In genomic region chr10:59808896-59809643, GRCh38 we compare ENCODE assay signal across 8 cellular contexts. TPM values are rescaled to one million over a fixed set of nuclear protein-coding genes. Genes with fewer than 3 reads are reported as not detected.
DNase-seq lines count a peak whose midpoint lies in the region; ATAC-seq, FAIRE-seq and TF ChIP-seq lines count a peak whose summit lies in the region.
"Had no signal": no experiment of that assay in that cellular context is flagged by ENCODE, and none has a peak within 500 bp of the region (broad histone marks: within the 10 kb centered on the region; RNA-seq: fewer than 3 reads in every experiment).

No MANE protein-coding gene starts in this region.

- H3K9ac ChIP-seq in HCT116 (ENCODE audit: low read length): no peak overlapping the region
- no peak overlapping the region for H3K9ac ChIP-seq in astrocyte (ENCODE audit: low read length)

- H3K9me3 ChIP-seq in HCT116 (ENCODE audit: control insufficient read depth in 1 of 2, insufficient read depth in 1 of 2, low read depth in 1 of 2, low read length in 2 of 2): no peaks in the 10 kb centered on the region
- no peaks in the 10 kb centered on the region for H3K9me3 ChIP-seq in astrocyte (ENCODE audit: insufficient read depth, low read depth, low read length)

- H3K4me3 ChIP-seq in HCT116 (replicated peaks in 1 of 2; ENCODE audit: low read depth in 1 of 2, low read length in 2 of 2): no peak overlapping the region
- no peak overlapping the region for H3K4me3 ChIP-seq in astrocyte (ENCODE audit: insufficient read depth, low read depth, low read length)

- H2AFZ ChIP-seq in HCT116 (ENCODE audit: low read depth, low read length, poor library complexity, severe bottlenecking) (no peak overlapping the region), astrocyte (ENCODE audit: low read depth, low read length) (no peak overlapping the region)

- TF ChIP-seq CTCF in HCT116 (IDR thresholded peaks at IDR 0.05 in 2 of 3, conservative IDR thresholded peaks at IDR 0.05 in 1 of 3; ENCODE audit: borderline replicate concordance in 1 of 3, insufficient read depth in 1 of 3, low read depth in 2 of 3, low read length in 2 of 3) (peak; percentile 64 to 87 (median 80)), astrocyte (IDR thresholded peaks at IDR 0.05; ENCODE audit: insufficient read depth, low read depth, low read length) (peak; percentile 63)

- peak; percentile 71 for TF ChIP-seq RAD21 in HCT116 (IDR thresholded peaks at IDR 0.05; ENCODE audit: low read depth)

- RAD21 ChIA-PET in HCT116 (lab: Charles Lee; ENCODE audit: low non-redundant PET in 1 of 2, low total read pairs in 2 of 2, uncharacterized antibody in 2 of 2, unreplicated experiment in 2 of 2): no interaction called here

- FAIRE-seq in GM12891 (lab: Jason Lieb, UNC) (peak; percentile 87), astrocyte (lab: Jason Lieb, UNC) (no peak)

- H3K27me3 ChIP-seq in HCT116 (ENCODE audit: insufficient read depth, low read length): no peaks in the 10 kb centered on the region
- no peaks in the 10 kb centered on the region for H3K27me3 ChIP-seq in astrocyte (ENCODE audit: insufficient read depth, low read length)

- H3K4me1 Mint-ChIP-seq in T-cell (no peaks in the 10 kb centered on the region), astrocyte (ENCODE audit: low read depth, unreplicated experiment) (peaks cover 9% of the 10 kb centered on the region)

- CTCF ChIA-PET in HCT116 (lab: Charles Lee): no interaction called here
- CTCF ChIA-PET in T-cell (lab: Charles Lee): no interaction called here

- H3K36me3 Mint-ChIP-seq in T-cell (peaks cover 77% of the 10 kb centered on the region), astrocyte (ENCODE audit: low read depth, unreplicated experiment) (peaks cover 15% of the 10 kb centered on the region)

- POLR2A ChIA-PET in HCT116 (lab: Charles Lee): no interaction called here
- POLR2A ChIA-PET in T-cell (lab: Charles Lee): no interaction called here

- H3K27ac Mint-ChIP-seq in T-cell: no peak overlapping the region
- H3K27ac Mint-ChIP-seq in astrocyte (ENCODE audit: unreplicated experiment): no peak overlapping the region

- no TSS peak for BruUV-seq in HCT116 (replicated peaks; lab: Mats Ljungman, UMichigan)

- no peaks in the 10 kb centered on the region for H3K27me3 Mint-ChIP-seq in T-cell
- H3K27me3 Mint-ChIP-seq in astrocyte (ENCODE audit: low read depth, unreplicated experiment): no peaks in the 10 kb centered on the region

- no peaks in the 10 kb centered on the region for H3K79me2 ChIP-seq in HCT116 (ENCODE audit: insufficient read depth, low read length)
- no peaks in the 10 kb centered on the region for H3K79me2 ChIP-seq in astrocyte (ENCODE audit: insufficient read depth, low read length)

- TF ChIP-seq POLR2A in GM12891 (IDR thresholded peaks at IDR 0.05; ENCODE audit: low read depth, low read length) (no peak), HCT116 (IDR thresholded peaks at IDR 0.05; ENCODE audit: borderline replicate concordance, extremely low read depth, insufficient read depth, insufficient read length) (no peak)

- H3K4me3 Mint-ChIP-seq in T-cell: no peak overlapping the region
- H3K4me3 Mint-ChIP-seq in astrocyte (ENCODE audit: unreplicated experiment): no peak overlapping the region

- H3K9me3 Mint-ChIP-seq in T-cell: no peaks in the 10 kb centered on the region
- no peaks in the 10 kb centered on the region for H3K9me3 Mint-ChIP-seq in astrocyte (ENCODE audit: unreplicated experiment)

- no peaks in the 10 kb centered on the region for H3K4me1 ChIP-seq in HCT116 (ENCODE audit: control insufficient read depth in 1 of 2, insufficient read depth in 2 of 2, low read length in 2 of 2)
- H3K4me1 ChIP-seq in astrocyte (ENCODE audit: insufficient read depth, low read length): peaks cover 3% of the 10 kb centered on the region

- H3K36me3 ChIP-seq in HCT116 (ENCODE audit: control insufficient read depth in 1 of 2, insufficient read depth in 2 of 2, low read length in 2 of 2) (peaks cover 29% of the 10 kb centered on the region in 2 experiments), astrocyte (ENCODE audit: insufficient read depth, low read length) (peaks cover 26% of the 10 kb centered on the region)

- H3K4me2 ChIP-seq in HCT116 (ENCODE audit: low read length) (no peak overlapping the region), astrocyte (ENCODE audit: low read length) (no peak overlapping the region)

- peak; percentile 96 for ATAC-seq in HCT116
- peak in 3 of 4 experiments; percentile 43 to 63 (median 53) for ATAC-seq in T-cell (replicated peaks in 1 of 4)

- no peak overlapping the region for H3K27ac ChIP-seq in HCT116 (ENCODE audit: low read depth, low read length)
- H3K27ac ChIP-seq in astrocyte (ENCODE audit: low read depth, low read length): no peak overlapping the region

- DNase-seq in GM12891 (ENCODE audit: insufficient read length, low spot score) (peak; percentile 7), HCT116 (ENCODE audit: low read depth, low spot score) (peak; percentile 42), LoVo (ENCODE audit: low spot score) (peak; percentile 71), T-cell (peak in 33 of 34 experiments; percentile 6 to 56 (median 35)), astrocyte (ENCODE audit: low read depth) (peak; percentile 38), inferior parietal cortex (ENCODE audit: extremely low spot score) (peak; percentile 77)
- peak; percentile 36 to 68 for DNase-seq in stimulated activated CD4-positive, alpha-beta T cell treated with anti-CD3 and anti-CD28 coated beads, Interleukin-1b, Interleukin-23, amount 100 ng/mL, for 4 hours (ENCODE audit: low read depth in 2 of 2)

- intact Hi-C loops in HCT116 (cut with micrococcal nuclease): loop anchor here (1.0 to 2.0 kb wide), 2 partner anchors 183 to 568 kb away; no protein-coding TSS in a partner anchor

- H3K9me2 ChIP-seq in HCT116 (ENCODE audit: insufficient read depth): no peaks in the 10 kb centered on the region

- H4K20me1 ChIP-seq in HCT116 (ENCODE audit: insufficient read depth): no peaks in the 10 kb centered on the region
- H4K20me1 ChIP-seq in astrocyte (ENCODE audit: insufficient read depth, low read length): peaks cover 11% of the 10 kb centered on the region

TF ChIP-seq in GM12891, 5 proteins besides CTCF, POLR2A, EP300 and RAD21:
- no peak for TF ChIP-seq TAF1 (IDR thresholded peaks at IDR 0.05; ENCODE audit: low read depth, low read length)
- no peak for TF ChIP-seq POLR2AphosphoS5 (IDR thresholded peaks at IDR 0.05; ENCODE audit: low read depth, low read length)
- TF ChIP-seq PAX5 (IDR thresholded peaks at IDR 0.05; ENCODE audit: insufficient read depth, low read length, severe bottlenecking): no peak
- no peak for TF ChIP-seq POU2F2 (IDR thresholded peaks at IDR 0.05; ENCODE audit: low read depth, low read length)
- no peak for TF ChIP-seq SPI1 (IDR thresholded peaks at IDR 0.05; ENCODE audit: low read depth, low read length)

TF ChIP-seq in HCT116, 20 proteins besides CTCF, POLR2A, EP300 and RAD21:
- TF ChIP-seq MAX (IDR thresholded peaks at IDR 0.05) (no peak), ATF3 (IDR thresholded peaks at IDR 0.05) (no peak), POLR2AphosphoS5 (IDR thresholded peaks at IDR 0.05; ENCODE audit: low read depth, low read length) (no peak), EZH2phosphoT487 (IDR thresholded peaks at IDR 0.05; ENCODE audit: borderline replicate concordance) (no peak), JUND (IDR thresholded peaks at IDR 0.05) (no peak), EZH2 (IDR thresholded peaks at IDR 0.05) (no peak)

RNA-seq across cellular contexts. Expression of gene MRLN, which starts 55.8 kb away (rescaled TPM):
- polyA plus RNA-seq in GM12891 (2012; ENCODE audit: low read depth, missing spikeins): not detected
- not detected for total RNA-seq in HCT116 (2021; ENCODE audit: unreplicated experiment)
- polyA plus RNA-seq in HCT116 (2012): not detected in 2 replicates
- not detected for total RNA-seq in T-cell
- total RNA-seq in astrocyte: not detected in 2 replicates
- total RNA-seq: subcutaneous adipose tissue had no signal

Comparison
In these comparisons a context has a peak if more than half of its experiments do, and no peak if none do; other contexts are left out.
1. DNase-seq: peak in every context shown above with its lines; median percentile 77 in inferior parietal cortex; 71 in LoVo; 52 in stimulated activated CD4-positive, alpha-beta T cell treated with anti-CD3 and anti-CD28 coated beads, Interleukin-1b, Interleukin-23, amount 100 ng/mL, for 4 hours; 42 in HCT116; 38 in astrocyte; 35 in T-cell; 7 in GM12891.